In genomic region chr21:36589352-36589971, GRCh38 we compare ENCODE assay signal across 8 cellular contexts.
DNase-seq lines count a peak whose midpoint lies in the region; ATAC-seq and TF ChIP-seq lines count a peak whose summit lies in the region.

No MANE protein-coding gene starts in this region.

- H3K27ac ChIP-seq in upper lobe of right lung, result no peak overlapping the region

- no peaks in the 10 kb centered on the region for H3K4me1 ChIP-seq in adipocyte (ENCODE audit: control insufficient read depth, insufficient read depth, low read length)
- H3K4me1 ChIP-seq in upper lobe of right lung, result no peaks in the 10 kb centered on the region

- TF ChIP-seq CTCF in kidney epithelial cell (IDR thresholded peaks at IDR 0.05; ENCODE audit: insufficient read depth, low read length, poor library complexity, severe bottlenecking) (peak; percentile 48), upper lobe of right lung (IDR thresholded peaks at IDR 0.05) (peak; percentile 58)

- intact Hi-C loops in upper lobe of right lung (cut with DNase I), result no loop called here

- DNase-seq in activated T-cell treated with anti-CD3 and anti-CD28 coated beads for 24 hours (ENCODE audit: low read depth) (peak; percentile 10), activated T-cell treated with anti-CD3 and anti-CD28 coated beads for 4 hours (no peak), MG63 (peak; percentile 60), adipocyte (ENCODE audit: low read depth) (peak; percentile 8), kidney epithelial cell (ENCODE audit: low read depth) (no peak), upper lobe of right lung (no peak)
- DNase-seq in stimulated activated naive CD4-positive, alpha-beta T cell (lab: John Stamatoyannopoulos, UW), result no peak

- peak; percentile 83 for ATAC-seq in upper lobe of right lung
- ATAC-seq in GM21717 (IDR thresholded peaks at IDR 0.05; ENCODE audit: unreplicated experiment), result no peak

- H3K9ac ChIP-seq in adipocyte (ENCODE audit: low read length), result no peak overlapping the region

- H3K9me3 ChIP-seq in MG63, result no peaks in the 10 kb centered on the region
- H3K9me3 ChIP-seq in adipocyte (ENCODE audit: control insufficient read depth, low read length), result peaks cover 8% of the 10 kb centered on the region
- H3K9me3 ChIP-seq in upper lobe of right lung, result no peaks in the 10 kb centered on the region

- no peaks in the 10 kb centered on the region for H3K27me3 ChIP-seq in MG63
- H3K27me3 ChIP-seq in adipocyte (replicated peaks; ENCODE audit: control insufficient read depth, insufficient read depth, low read length), result peaks cover 37% of the 10 kb centered on the region
- H3K27me3 ChIP-seq in kidney epithelial cell (ENCODE audit: control insufficient read depth, insufficient read depth, low read length), result peaks cover 2% of the 10 kb centered on the region
- no peaks in the 10 kb centered on the region for H3K27me3 ChIP-seq in upper lobe of right lung

- H3K4me3 ChIP-seq in MG63, result no peak overlapping the region
- H3K4me3 ChIP-seq in adipocyte (ENCODE audit: low read length), result no peak overlapping the region
- H3K4me3 ChIP-seq in kidney epithelial cell (ENCODE audit: low read depth, low read length), result no peak overlapping the region
- no peak overlapping the region for H3K4me3 ChIP-seq in upper lobe of right lung

- H3K36me3 ChIP-seq in MG63 (no peaks in the 10 kb centered on the region), adipocyte (ENCODE audit: control insufficient read depth, insufficient read depth, low read length, severe bottlenecking) (no peaks in the 10 kb centered on the region), kidney epithelial cell (ENCODE audit: control insufficient read depth, insufficient read depth, low read length) (no peaks in the 10 kb centered on the region), upper lobe of right lung (no peaks in the 10 kb centered on the region)

Comparison
In these comparisons a context has a peak if more than half of its experiments do, and no peak if none do; other contexts are left out.
1. DNase-seq: peak in activated T-cell treated with anti-CD3 and anti-CD28 coated beads for 24 hours (single experiment), MG63 (single experiment) and adipocyte (single experiment); none in activated T-cell treated with anti-CD3 and anti-CD28 coated beads for 4 hours (single experiment), kidney epithelial cell (single experiment), upper lobe of right lung (single experiment) and stimulated activated naive CD4-positive, alpha-beta T cell (0 of 6).